Comparison of ENCODE assay signal across 8 cellular contexts in genomic region chr12:57124259-57124877, GRCh38. TPM values are rescaled to one million over a fixed set of nuclear protein-coding genes. Genes with fewer than 3 reads are reported as not detected.
A peak's percentile ranks its signal among the peaks of the same experiment; 100 is the strongest.
DNase-seq lines count a peak whose midpoint lies in the region; ATAC-seq and TF ChIP-seq lines count a peak whose summit lies in the region.

No MANE protein-coding gene starts in this region.

- H4K20me1 ChIP-seq in MM.1S (ENCODE audit: insufficient read depth, low read length) = no peaks in the 10 kb centered on the region

- H3K4me2 ChIP-seq in MM.1S (ENCODE audit: low read depth, low read length) (no peak overlapping the region), parathyroid adenoma (ENCODE audit: low read length) (no peak overlapping the region)

- H3K4me1 ChIP-seq in MM.1S (ENCODE audit: low read length) (peaks cover 5% of the 10 kb centered on the region; the same call in 1 of the 2 replicates), gastroesophageal sphincter (peaks cover 0 to 21% (median 3%) of the 10 kb centered on the region in 3 donors), parathyroid adenoma (no peaks in the 10 kb centered on the region), upper lobe of left lung (peaks cover 9 to 19% (median 11%) of the 10 kb centered on the region in 4 donors)

- peak; percentile 70 for DNase-seq in GM10248 (ENCODE audit: extremely low spot score)
- peak; percentile 74 for DNase-seq in MM.1S
- peak; percentile 17 for DNase-seq in SHP77 treated with DMSO at 0.1 percent for 48 hours (lab: John Stamatoyannopoulos, UW)
- DNase-seq in activated effector memory CD4-positive, alpha-beta T cell treated with Interleukin-2 at 50 U/mL for 16 hours = peak; percentile 52
- peak in 1 of 2 donors; percentile 75 for DNase-seq in upper lobe of left lung

- H3K27ac ChIP-seq in MM.1S (ENCODE audit: low read length) (no peak overlapping the region), gastroesophageal sphincter (no peak overlapping the region), parathyroid adenoma (no peak overlapping the region), upper lobe of left lung (no peak overlapping the region)

- TF ChIP-seq EP300 in gastroesophageal sphincter (IDR thresholded peaks at IDR 0.05) (no peak), upper lobe of left lung (IDR thresholded peaks at IDR 0.05) (no peak)

- H3K9me2 ChIP-seq in MM.1S (replicated peaks; ENCODE audit: insufficient read depth, low read length) = no peaks in the 10 kb centered on the region

- ATAC-seq in gastroesophageal sphincter (no peak), upper lobe of left lung (ENCODE audit: low FRiP score in 2 of 2) (peak; percentile 68 to 79), GM21723 (IDR thresholded peaks at IDR 0.05; ENCODE audit: unreplicated experiment) (no peak)

- no peaks in the 10 kb centered on the region for H3K9me3 ChIP-seq in MM.1S (replicated peaks; ENCODE audit: insufficient read depth, low read length)
- H3K9me3 ChIP-seq in gastroesophageal sphincter = no peaks in the 10 kb centered on the region
- H3K9me3 ChIP-seq in parathyroid adenoma (ENCODE audit: control insufficient read depth, low read length) = no peaks in the 10 kb centered on the region
- H3K9me3 ChIP-seq in upper lobe of left lung = no peaks in the 10 kb centered on the region

- WGBS in gastroesophageal sphincter (ENCODE audit: low coverage in 1 of 2), 2 donors = 14 to 29% methylated on average over 4 to 8 of the region's 10 CpGs
- WGBS in upper lobe of left lung, 2 donors = 13 to 14% methylated on average over 10 of the region's 10 CpGs

- H3K27me3 ChIP-seq in MM.1S (replicated peaks; ENCODE audit: insufficient read depth, low read length) (peaks cover 11% of the 10 kb centered on the region), gastroesophageal sphincter (no peaks in the 10 kb centered on the region), parathyroid adenoma (ENCODE audit: control insufficient read depth, insufficient read depth, low read length) (no peaks in the 10 kb centered on the region), upper lobe of left lung (peaks cover 0 to 4% (median 0%) of the 10 kb centered on the region in 4 donors)

- TF ChIP-seq POLR2A in gastroesophageal sphincter (IDR thresholded peaks at IDR 0.05) (no peak), upper lobe of left lung (IDR thresholded peaks at IDR 0.05) (no peak)

- H2AFZ ChIP-seq in MM.1S (ENCODE audit: low read length) (no peak overlapping the region), parathyroid adenoma (peak overlapping the region; percentile 23)

- POLR2A ChIA-PET in GM10248 (lab: Yijun Ruan, JAX) = interaction anchor here (1.0 kb wide), 1 partner anchor 12 kb away, joined by 3 read pairs; no protein-coding TSS in a partner anchor

- H3K79me2 ChIP-seq in MM.1S (ENCODE audit: low read length) (no peaks in the 10 kb centered on the region), parathyroid adenoma (peaks cover 5% of the 10 kb centered on the region)

- TF ChIP-seq CTCF in GM10248 (IDR thresholded peaks at IDR 0.05; ENCODE audit: control extremely low read depth, extremely low read depth, low read depth, missing control alignments) = peak; percentile 74
- TF ChIP-seq CTCF in MM.1S (IDR thresholded peaks at IDR 0.05; ENCODE audit: low read length) = peak; percentile 97
- TF ChIP-seq CTCF in gastroesophageal sphincter (IDR thresholded peaks at IDR 0.05) = peak in 3 of 4 experiments; percentile 95 to 98 (median 96)
- TF ChIP-seq CTCF in parathyroid adenoma (IDR thresholded peaks at IDR 0.05) = peak; percentile 98
- peak; percentile 84 to 95 (median 90) for TF ChIP-seq CTCF in upper lobe of left lung (IDR thresholded peaks at IDR 0.05)

- CTCF ChIA-PET in GM10248 (lab: Yijun Ruan, JAX) = interaction anchor here (0.6 to 14.5 kb wide), 35 partner anchors 9 to 121 kb away, joined by 3 to 159 read pairs (median 5); partner anchors contain the start of genes NEMP1 and STAT6

- H3K36me3 ChIP-seq in MM.1S (replicated peaks; ENCODE audit: insufficient read depth, low read length) (no peaks in the 10 kb centered on the region), gastroesophageal sphincter (no peaks in the 10 kb centered on the region), parathyroid adenoma (ENCODE audit: control insufficient read depth, insufficient read depth, low read length) (no peaks in the 10 kb centered on the region), upper lobe of left lung (no peaks in the 10 kb centered on the region)

- H3K4me3 ChIP-seq in MM.1S (ENCODE audit: low read length) (no peak overlapping the region), gastroesophageal sphincter (no peak overlapping the region), parathyroid adenoma (ENCODE audit: low read depth, low read length) (no peak overlapping the region), upper lobe of left lung (no peak overlapping the region)

- no peaks in the 10 kb centered on the region for H3F3A ChIP-seq in MM.1S (ENCODE audit: insufficient read depth, low read length)

- H3K9ac ChIP-seq in MM.1S (ENCODE audit: low read length) (no peak overlapping the region), parathyroid adenoma (no peak overlapping the region)

RNA-seq across cellular contexts. Expression of gene LRP1, which starts 3.9 kb away (rescaled TPM):
- total RNA-seq in gastroesophageal sphincter = 100 to 1,000 TPM; 185 to 292 (median 216) TPM
- total RNA-seq in upper lobe of left lung = 100 to 1,000 TPM; 137 to 504 (median 308) TPM

RNA-seq across cellular contexts. Expression of gene STAT6, which starts 13.2 kb away (rescaled TPM):
- 100 to 1,000 TPM in 3 of 4 donors, 10 to 100 TPM in 1; 92.5 to 166 (median 156) TPM for total RNA-seq in gastroesophageal sphincter
- total RNA-seq in upper lobe of left lung = 100 to 1,000 TPM; 123 to 605 (median 251) TPM

RNA-seq across cellular contexts. Expression of gene LRP1-AS, which starts 23.1 kb away (rescaled TPM):
- total RNA-seq in gastroesophageal sphincter (not detected), upper lobe of left lung (not detected)

RNA-seq across cellular contexts. Expression of gene NAB2, which starts 35.5 kb away (rescaled TPM):
- 10 to 100 TPM; 30.7 to 41.3 (median 38.8) TPM for total RNA-seq in gastroesophageal sphincter
- 10 to 100 TPM; 18.1 to 64.9 (median 31.5) TPM for total RNA-seq in upper lobe of left lung

RNA-seq across cellular contexts. Expression of gene NEMP1, which starts 45.8 kb away (rescaled TPM):
- total RNA-seq in gastroesophageal sphincter = 10 to 100 TPM; 11.8 to 14.9 (median 12.7) TPM
- total RNA-seq in upper lobe of left lung = 10 to 100 TPM in 3 of 6 donors, 1 to 10 TPM in 3; 6.2 to 13.6 (median 10.0) TPM

Comparison
In these comparisons a context has a peak if more than half of its experiments do, and no peak if none do; other contexts are left out.
1. ATAC-seq: peak in upper lobe of left lung (2 of 2); none in gastroesophageal sphincter (single experiment) and GM21723 (single experiment).
2. Peak in every context shown above with its lines, with median percentiles within 50 percentile points of each other: CTCF ChIP-seq.